ENCODE assay signal across 17 cellular contexts in the genomic region with DNA sequence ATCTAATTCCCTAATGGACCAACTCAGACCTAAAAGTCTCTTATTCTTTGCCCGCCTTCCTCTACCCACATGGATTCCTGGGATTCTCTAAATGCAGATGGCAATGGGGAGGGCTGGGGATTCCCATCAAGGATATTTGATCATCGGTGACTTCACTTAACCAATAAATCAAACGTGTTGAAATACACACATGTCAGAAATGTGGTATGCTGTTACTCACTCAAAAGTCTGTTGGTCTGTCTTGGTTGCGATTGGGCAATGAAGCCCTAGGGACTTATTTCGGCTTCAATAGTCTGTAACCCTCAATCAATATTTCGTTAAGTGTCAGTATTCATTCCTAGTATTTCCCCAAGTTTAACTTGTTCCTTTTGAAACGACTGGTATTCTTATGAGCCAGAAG.
A peak's percentile ranks its signal among the peaks of the same experiment; 100 is the strongest.
DNase-seq lines count a peak whose midpoint lies in the region; ATAC-seq and TF ChIP-seq lines count a peak whose summit lies in the region.
"Had no signal": no experiment of that assay in that cellular context is flagged by ENCODE, and none has a peak within 500 bp of the region (broad histone marks: within the 10 kb centered on the region; RNA-seq: fewer than 3 reads in every experiment).

No MANE protein-coding gene starts in this region.

- no peaks in the 10 kb centered on the region for H3K9me2 ChIP-seq in PC-3 (replicated peaks; ENCODE audit: low read length)

- no peak overlapping the region for H3K9ac ChIP-seq in PC-3 (ENCODE audit: low read length)

- peaks cover 0 to 40% of the 10 kb centered on the region in 2 donors for H3K27me3 ChIP-seq in breast epithelium
- no peaks in the 10 kb centered on the region for H3K27me3 ChIP-seq in PC-3 (ENCODE audit: low read length)
- peaks cover 15% of the 10 kb centered on the region for H3K27me3 ChIP-seq in effector memory CD4-positive, alpha-beta T cell (replicated peaks; ENCODE audit: control insufficient read depth, insufficient read depth, low read length, poor library complexity, severe bottlenecking)

- H3K4me1 Mint-ChIP-seq in MCF 10A (ENCODE audit: insufficient read depth, unreplicated experiment), result peaks cover 7% of the 10 kb centered on the region
- H3K4me1 Mint-ChIP-seq: memory B cell had no signal

- peak overlapping the region; percentile 42 for H3K27ac Mint-ChIP-seq in MCF 10A (ENCODE audit: low read depth, unreplicated experiment)
- H3K27ac Mint-ChIP-seq: activated naive CD8-positive, alpha-beta T cell treated with anti-CD3 and anti-CD28 coated beads, Interleukin-2, amount 10 ng/mL, durations not matched to agents 7 days and 5 days; HFFc6; memory B cell; stimulated activated naive CD8-positive, alpha-beta T cell treated with anti-CD3 and anti-CD28 coated beads, Interleukin-15, amount 100 ng/mL, for 72 hours had no signal

- H3K27me3 Mint-ChIP-seq in MCF 10A (ENCODE audit: insufficient read depth, unreplicated experiment), result no peaks in the 10 kb centered on the region

- ATAC-seq in PC-3 (no peak), sciatic nerve (no peak)
- ATAC-seq: stimulated activated naive CD8-positive, alpha-beta T cell treated with anti-CD3 and anti-CD28 coated beads, Interleukin-15, amount 100 ng/mL, for 72 hours had no signal

- no peaks in the 10 kb centered on the region for H3K79me2 ChIP-seq in PC-3 (ENCODE audit: low read length)

- peak overlapping the region; percentile 38 for H3K4me3 Mint-ChIP-seq in MCF 10A (ENCODE audit: unreplicated experiment)
- H3K4me3 Mint-ChIP-seq: activated naive CD8-positive, alpha-beta T cell treated with anti-CD3 and anti-CD28 coated beads, Interleukin-2, amount 10 ng/mL, durations not matched to agents 7 days and 5 days; HFFc6; memory B cell; stimulated activated naive CD8-positive, alpha-beta T cell treated with anti-CD3 and anti-CD28 coated beads, Interleukin-15, amount 100 ng/mL, for 72 hours had no signal

- CTCF ChIA-PET in MCF 10A (lab: Yijun Ruan, JAX) (no interaction called here), PC-3 (lab: Charles Lee) (no interaction called here)

- no peaks in the 10 kb centered on the region for H3K4me1 ChIP-seq in breast epithelium
- H3K4me1 ChIP-seq in PC-3 (ENCODE audit: insufficient read depth, low read length), result peaks cover 6% of the 10 kb centered on the region; the same call in 1 of the 2 replicates
- H3K4me1 ChIP-seq in effector memory CD4-positive, alpha-beta T cell (ENCODE audit: control insufficient read depth, insufficient read depth, low read length, poor library complexity, severe bottlenecking), result peaks cover 21% of the 10 kb centered on the region
- H3K4me1 ChIP-seq: sigmoid colon had no signal

- no peaks in the 10 kb centered on the region for H4K20me1 ChIP-seq in PC-3 (ENCODE audit: low read length)

- no peak for TF ChIP-seq POLR2A in breast epithelium (IDR thresholded peaks at IDR 0.05)

- no peaks in the 10 kb centered on the region for H3K36me3 ChIP-seq in breast epithelium
- H3K36me3 ChIP-seq in PC-3 (ENCODE audit: low read depth, low read length), result no peaks in the 10 kb centered on the region
- H3K36me3 ChIP-seq in effector memory CD4-positive, alpha-beta T cell (ENCODE audit: control insufficient read depth, insufficient read depth, low read length), result no peaks in the 10 kb centered on the region
- H3K36me3 ChIP-seq: sigmoid colon had no signal

- H3K27ac ChIP-seq in breast epithelium, result no peak overlapping the region
- H3K27ac ChIP-seq in PC-3 (ENCODE audit: low read length), result peak overlapping the region; percentile 32
- no peak overlapping the region for H3K27ac ChIP-seq in effector memory CD4-positive, alpha-beta T cell (ENCODE audit: insufficient read depth, low read length, poor library complexity, severe bottlenecking)
- H3K27ac ChIP-seq: sigmoid colon had no signal

- DNase-seq in MCF 10A (ENCODE audit: unreplicated experiment) (peak; percentile 88), breast epithelium (ENCODE audit: low spot score in 2 of 2) (no peak), PC-3 (peak; percentile 87), fibroblast of gingiva (ENCODE audit: low read depth) (peak; percentile 80), NCI-H1436 (lab: John Stamatoyannopoulos, UW) (no peak), sciatic nerve (ENCODE audit: low spot score) (no peak)
- no peak for DNase-seq in activated CD8-positive, alpha-beta memory T cell treated with anti-CD3 and anti-CD28 coated beads, Interleukin-2, amount 50 U/mL, for 4 hours
- no peak for DNase-seq in effector memory CD4-positive, alpha-beta T cell
- DNase-seq: activated CD4-positive, CD25-positive, alpha-beta regulatory T cell treated with anti-CD3 and anti-CD28 coated beads, Interleukin-2, amount 50 U/mL, for 72 hours; activated naive CD8-positive, alpha-beta T cell treated with anti-CD3 and anti-CD28 coated beads, Interleukin-2, amount 10 ng/mL, durations not matched to agents 7 days and 5 days; HFFc6; NCI-H1092; NCI-H2171; sigmoid colon; stimulated activated naive CD8-positive, alpha-beta T cell treated with anti-CD3 and anti-CD28 coated beads, Interleukin-15, amount 100 ng/mL, for 72 hours; SW 1271 had no signal

- no peak overlapping the region for H2AFZ ChIP-seq in PC-3 (ENCODE audit: low read length)

- no peak overlapping the region for H3K4me3 ChIP-seq in breast epithelium
- no peak overlapping the region for H3K4me3 ChIP-seq in PC-3 (ENCODE audit: low read length)
- no peak overlapping the region for H3K4me3 ChIP-seq in effector memory CD4-positive, alpha-beta T cell (ENCODE audit: insufficient read depth, low read depth, low read length, poor library complexity, severe bottlenecking)
- H3K4me3 ChIP-seq: sigmoid colon had no signal

- H3K9me3 ChIP-seq in breast epithelium, result no peaks in the 10 kb centered on the region
- H3K9me3 ChIP-seq in PC-3 (ENCODE audit: low read length), result no peaks in the 10 kb centered on the region
- H3K9me3 ChIP-seq in effector memory CD4-positive, alpha-beta T cell (ENCODE audit: control insufficient read depth, low read length), result no peaks in the 10 kb centered on the region
- H3K9me3 ChIP-seq: sigmoid colon had no signal

- TF ChIP-seq CTCF in MCF 10A (IDR thresholded peaks at IDR 0.05; ENCODE audit: unreplicated experiment) (no peak), breast epithelium (IDR thresholded peaks at IDR 0.05) (no peak), PC-3 (conservative IDR thresholded peaks at IDR 0.05; ENCODE audit: low read depth, low read length) (no peak)

- no peaks in the 10 kb centered on the region for H3F3A ChIP-seq in PC-3 (ENCODE audit: low read length, unreplicated experiment)

- intact Hi-C loops in MCF 10A (cut with micrococcal nuclease) (no loop called here), breast epithelium (cut with DNase I; ENCODE audit: low total_unique reads) (no loop called here), PC-3 (cut with micrococcal nuclease) (no loop called here), sciatic nerve (cut with DNase I) (no loop called here)

- BruUV-seq in MCF 10A (replicated peaks; lab: Mats Ljungman, UMichigan) (no TSS peak), PC-3 (replicated peaks; lab: Mats Ljungman, UMichigan) (no TSS peak)

- POLR2A ChIA-PET in MCF 10A (lab: Yijun Ruan, JAX), result interaction anchor here (0.9 kb wide), 1 partner anchor 1004 kb away, joined by 3 read pairs; no protein-coding TSS in a partner anchor
- POLR2A ChIA-PET in PC-3 (lab: Charles Lee; ENCODE audit: unreplicated experiment), result no interaction called here

- H3K9me3 Mint-ChIP-seq in MCF 10A (ENCODE audit: unreplicated experiment), result no peaks in the 10 kb centered on the region
- H3K9me3 Mint-ChIP-seq: HFFc6; memory B cell; stimulated activated naive CD8-positive, alpha-beta T cell treated with anti-CD3 and anti-CD28 coated beads, Interleukin-15, amount 100 ng/mL, for 72 hours had no signal

- H3K4me2 ChIP-seq in PC-3 (ENCODE audit: low read length), result peak overlapping the region; percentile 18; the same call in 1 of the 2 replicates

- no peaks in the 10 kb centered on the region for H3K36me3 Mint-ChIP-seq in MCF 10A (ENCODE audit: insufficient read depth, unreplicated experiment)
- H3K36me3 Mint-ChIP-seq: activated naive CD8-positive, alpha-beta T cell treated with anti-CD3 and anti-CD28 coated beads, Interleukin-2, amount 10 ng/mL, durations not matched to agents 7 days and 5 days; memory B cell had no signal

Comparison
In these comparisons a context has a peak if more than half of its experiments do, and no peak if none do; other contexts are left out.
1. DNase-seq: peak in MCF 10A (single experiment), PC-3 (single experiment) and fibroblast of gingiva (single experiment); none in breast epithelium (0 of 2), NCI-H1436 (single experiment), activated CD8-positive, alpha-beta memory T cell treated with anti-CD3 and anti-CD28 coated beads, Interleukin-2, amount 50 U/mL, for 4 hours (single experiment), sciatic nerve (single experiment) and effector memory CD4-positive, alpha-beta T cell (0 of 3).